Comparison of ENCODE assay signal across 1 cellular context in the genomic region with DNA sequence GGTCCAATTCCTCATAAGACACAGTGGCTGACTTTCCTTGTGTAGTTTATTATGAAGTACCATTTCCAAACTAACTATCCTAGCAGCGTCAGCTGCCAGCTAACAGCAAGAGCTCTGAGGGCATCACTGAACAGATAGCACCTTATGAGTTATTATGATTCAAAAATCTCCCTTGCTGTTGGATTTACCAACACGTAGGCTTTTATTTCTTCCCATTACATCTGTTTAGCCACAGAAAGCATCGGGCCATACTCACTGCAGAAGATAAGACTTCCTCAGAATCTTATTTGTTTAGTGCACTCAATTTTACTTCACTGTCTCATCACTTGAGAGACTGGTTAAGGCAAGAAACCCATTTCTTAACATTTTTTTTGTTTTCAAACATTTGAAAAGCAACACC.
TF ChIP-seq lines count a peak whose summit lies in the region.

No MANE protein-coding gene starts in this region.

TF ChIP-seq in IMR-90, 13 proteins besides CTCF, POLR2A, EP300 and RAD21:
- no peak for TF ChIP-seq MAFK (IDR thresholded peaks at IDR 0.05; ENCODE audit: low read depth, low read length)
- no peak for TF ChIP-seq CEBPB (IDR thresholded peaks at IDR 0.05; ENCODE audit: low read depth, low read length)
- TF ChIP-seq RFX5 (IDR thresholded peaks at IDR 0.05; ENCODE audit: low read depth, low read length), result no peak
- TF ChIP-seq, protein P1, sequence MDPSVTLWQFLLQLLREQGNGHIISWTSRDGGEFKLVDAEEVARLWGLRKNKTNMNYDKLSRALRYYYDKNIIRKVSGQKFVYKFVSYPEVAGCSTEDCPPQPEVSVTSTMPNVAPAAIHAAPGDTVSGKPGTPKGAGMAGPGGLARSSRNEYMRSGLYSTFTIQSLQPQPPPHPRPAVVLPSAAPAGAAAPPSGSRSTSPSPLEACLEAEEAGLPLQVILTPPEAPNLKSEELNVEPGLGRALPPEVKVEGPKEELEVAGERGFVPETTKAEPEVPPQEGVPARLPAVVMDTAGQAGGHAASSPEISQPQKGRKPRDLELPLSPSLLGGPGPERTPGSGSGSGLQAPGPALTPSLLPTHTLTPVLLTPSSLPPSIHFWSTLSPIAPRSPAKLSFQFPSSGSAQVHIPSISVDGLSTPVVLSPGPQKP (IDR thresholded peaks at IDR 0.05; ENCODE audit: borderline replicate concordance, low read depth, low read length), result no peak
- no peak for TF ChIP-seq MXI1 (IDR thresholded peaks at IDR 0.05; ENCODE audit: borderline replicate concordance, low read depth, low read length)
- no peak for TF ChIP-seq RCOR1 (IDR thresholded peaks at IDR 0.05; ENCODE audit: insufficient replicate concordance, low read length)
- TF ChIP-seq BHLHE40 (IDR thresholded peaks at IDR 0.05; ENCODE audit: low read depth, low read length), result no peak
- no peak for TF ChIP-seq SMC3 (IDR thresholded peaks at IDR 0.05; ENCODE audit: low read depth, low read length)
- TF ChIP-seq NFE2L2 (IDR thresholded peaks at IDR 0.05; ENCODE audit: low read depth, low read length), result no peak
- TF ChIP-seq FOS (IDR thresholded peaks at IDR 0.05; ENCODE audit: low read depth, low read length), result no peak
- TF ChIP-seq, protein P2, sequence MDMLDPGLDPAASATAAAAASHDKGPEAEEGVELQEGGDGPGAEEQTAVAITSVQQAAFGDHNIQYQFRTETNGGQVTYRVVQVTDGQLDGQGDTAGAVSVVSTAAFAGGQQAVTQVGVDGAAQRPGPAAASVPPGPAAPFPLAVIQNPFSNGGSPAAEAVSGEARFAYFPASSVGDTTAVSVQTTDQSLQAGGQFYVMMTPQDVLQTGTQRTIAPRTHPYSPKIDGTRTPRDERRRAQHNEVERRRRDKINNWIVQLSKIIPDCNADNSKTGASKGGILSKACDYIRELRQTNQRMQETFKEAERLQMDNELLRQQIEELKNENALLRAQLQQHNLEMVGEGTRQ (IDR thresholded peaks at IDR 0.05; ENCODE audit: low read depth, low read length), result no peak
- TF ChIP-seq MAZ (IDR thresholded peaks at IDR 0.05; ENCODE audit: borderline replicate concordance, low read depth, low read length), result no peak
- TF ChIP-seq CHD1 (IDR thresholded peaks at IDR 0.05; ENCODE audit: low read depth, low read length), result no peak
